In genomic region chr12:11829764-11830194, GRCh38 we compare ENCODE assay signal across 16 cellular contexts.
A peak's percentile ranks its signal among the peaks of the same experiment; 100 is the strongest.
DNase-seq lines count a peak whose midpoint lies in the region; ATAC-seq and TF ChIP-seq lines count a peak whose summit lies in the region.
"Had no signal": no experiment of that assay in that cellular context is flagged by ENCODE, and none has a peak within 500 bp of the region (broad histone marks: within the 10 kb centered on the region; RNA-seq: fewer than 3 reads in every experiment).

No MANE protein-coding gene starts in this region.

- 25 to 38% methylated on average over 4 of the region's 4 CpGs for WGBS in testis, 2 donors

- in situ Hi-C loops in GM13977 (cut with MboI; ENCODE audit: low pct_unique_long_range_greater_than_20kb, low sequenced_read_pairs, unreplicated experiment): loop anchor here (10.0 kb wide), 1 partner anchor 185 kb away; no protein-coding TSS in a partner anchor

- H3K9me3 ChIP-seq in left lung (no peaks in the 10 kb centered on the region), testis (no peaks in the 10 kb centered on the region)
- H3K9me3 ChIP-seq: neutrophil had no signal

- peak; percentile 34 for ATAC-seq in left lung
- ATAC-seq: effector memory CD8-positive, alpha-beta T cell had no signal

- H3K27ac ChIP-seq in HL-60 (replicated peaks) (0 out of 2 replicates have a peak overlapping the region, but pooled peaks have one; percentile 14), dorsolateral prefrontal cortex (peak overlapping the region in 40 of 59 donors; percentile 0 to 71 (median 38)), left lung (peak overlapping the region; percentile 27 to 69), testis (peak overlapping the region; percentile 46 to 78)
- H3K27ac ChIP-seq: neutrophil, PC-9 had no signal

- TF ChIP-seq CTCF in HL-60 (IDR thresholded peaks at IDR 0.05; ENCODE audit: insufficient read depth, low read length) (no peak), dorsolateral prefrontal cortex (IDR thresholded peaks at IDR 0.05 in 54 of 56, conservative IDR thresholded peaks at IDR 0.05 in 2 of 56; ENCODE audit: low read depth in 1 of 56, partially characterized antibody in 56 of 56) (no peak), left lung (IDR thresholded peaks at IDR 0.05) (no peak), testis (IDR thresholded peaks at IDR 0.05) (no peak), GM13977 (IDR thresholded peaks at IDR 0.05; ENCODE audit: extremely low read depth, insufficient read depth, missing control alignments) (no peak)

- H3K27me3 ChIP-seq in HL-60 (ENCODE audit: insufficient read depth, poor library complexity, severe bottlenecking) (no peaks in the 10 kb centered on the region), dorsolateral prefrontal cortex (no peaks in the 10 kb centered on the region), left lung (no peaks in the 10 kb centered on the region), testis (no peaks in the 10 kb centered on the region)
- H3K27me3 ChIP-seq: neutrophil had no signal

- DNase-seq in HL-60 (ENCODE audit: low read depth in 1 of 2, low spot score in 1 of 2) (no peak), dorsolateral prefrontal cortex (no peak), left lung (no peak), testis (no peak), MV-4-11 (lab: John Stamatoyannopoulos, UW) (no peak), GM13977 (ENCODE audit: low spot score) (no peak), NCI-H146 (lab: John Stamatoyannopoulos, UW) (no peak), iPS-NIHi11 (ENCODE audit: low spot score) (no peak)
- DNase-seq: activated CD4-positive, alpha-beta T cell treated with anti-CD3 and anti-CD28 coated beads, Interleukin-2, amount 50 U/mL, for 4 hours; activated T-cell treated with anti-CD3 and anti-CD28 coated beads, Interleukin-2, amount 50 U/mL, for 1 hour; effector memory CD8-positive, alpha-beta T cell; GF-D8; NCI-H1694; NCI-H510A; PC-9 had no signal

- intact Hi-C loops in dorsolateral prefrontal cortex (cut with DNase I) (loop anchor here in 1 of 2 donors (10.0 kb wide), 1 partner anchor 205 kb away; no protein-coding TSS in a partner anchor), left lung (cut with DNase I) (no loop called here), testis (cut with DNase I; ENCODE audit: low total_unique reads) (no loop called here)

- H3K4me1 ChIP-seq in left lung (peaks cover 0 to 84% of the 10 kb centered on the region in 2 donors), testis (peaks cover 72% of the 10 kb centered on the region)

- no peak for TF ChIP-seq POLR2A in testis (IDR thresholded peaks at IDR 0.05)

- H3K4me3 ChIP-seq in HL-60 (replicated peaks; ENCODE audit: insufficient read depth, low read length) (no peak overlapping the region), dorsolateral prefrontal cortex (no peak overlapping the region), left lung (no peak overlapping the region), testis (no peak overlapping the region)
- H3K4me3 ChIP-seq: PC-9 had no signal

- peaks cover 0 to 11% of the 10 kb centered on the region in 2 donors for H3K36me3 ChIP-seq in left lung
- H3K36me3 ChIP-seq in testis (ENCODE audit: low read depth, missing control alignments): no peaks in the 10 kb centered on the region
